ENCODE assay signal across 6 cellular contexts in genomic region chr2:171169839-171170238, GRCh38.
"Had no signal": no experiment of that assay in that cellular context is flagged by ENCODE, and none has a peak within 500 bp of the region (broad histone marks: within the 10 kb centered on the region; RNA-seq: fewer than 3 reads in every experiment).

No MANE protein-coding gene starts in this region.

- H3K4me3 ChIP-seq: GM23338 had no signal

- H2AFZ ChIP-seq: GM23338 had no signal

- ATAC-seq: GM23338 had no signal

- H3K27me3 Mint-ChIP-seq: IgD-negative memory B cell had no signal

- H3K4me3 Mint-ChIP-seq: GM23338, H9, IgD-negative memory B cell had no signal

- FAIRE-seq: H1, H54 had no signal

- H3K4me1 Mint-ChIP-seq: H9, IgD-negative memory B cell had no signal

- H3K4me2 ChIP-seq: GM23338 had no signal

- H3K9me3 Mint-ChIP-seq: GM23338, H9 had no signal

- DNase-seq: H9, HCEC 1CT had no signal

- H3K27ac Mint-ChIP-seq: GM23338, H9, IgD-negative memory B cell had no signal
